10 cellular contexts compared by ENCODE assay signal in the genomic region with DNA sequence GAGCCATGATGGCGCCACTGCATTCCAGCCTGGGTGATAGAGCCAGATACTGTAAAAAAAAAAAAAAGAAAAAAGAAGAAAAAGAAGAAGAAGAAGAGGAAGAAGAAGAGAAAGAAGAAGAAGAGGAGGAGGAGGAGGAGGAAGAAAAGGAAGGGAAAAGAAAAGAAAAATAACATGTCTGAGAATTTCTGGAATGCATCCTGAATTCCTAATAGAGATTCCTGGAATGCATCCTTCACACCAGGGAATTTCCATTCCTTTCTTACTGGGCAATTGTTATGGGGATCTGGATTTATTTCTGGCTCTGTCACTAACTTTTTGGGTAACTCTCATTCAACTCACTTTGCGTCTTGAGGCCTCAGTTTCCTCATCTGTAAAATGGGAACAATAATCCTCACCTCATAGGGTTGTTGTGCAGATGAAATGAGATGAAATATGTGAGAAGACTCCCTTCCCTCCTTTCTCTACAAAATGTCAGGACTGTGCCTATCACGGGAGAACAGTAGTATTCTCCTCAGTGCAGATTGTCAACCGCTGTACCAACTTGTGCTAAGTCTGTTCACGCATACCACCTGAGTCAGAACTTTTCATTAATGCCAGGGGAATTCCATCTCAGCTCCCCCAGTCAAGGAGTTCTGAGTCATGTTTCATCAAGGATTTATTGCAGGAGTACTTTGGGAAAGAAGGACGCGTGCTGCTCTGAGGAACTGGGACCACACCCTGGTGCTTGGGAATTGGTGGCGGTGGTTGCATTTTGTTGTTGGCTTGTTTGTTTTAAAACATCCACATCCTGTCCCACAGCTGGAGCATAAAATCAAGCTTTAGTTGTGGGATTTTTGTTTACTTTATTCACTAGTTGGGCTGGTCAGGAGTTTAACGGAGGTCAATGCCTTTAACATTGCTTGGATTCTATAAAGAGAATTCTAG. TPM values are rescaled to one million over a fixed set of nuclear protein-coding genes. Genes with fewer than 3 reads are reported as not detected.
A peak's percentile ranks its signal among the peaks of the same experiment; 100 is the strongest.
DNase-seq lines count a peak whose midpoint lies in the region; ATAC-seq and TF ChIP-seq lines count a peak whose summit lies in the region.
"Had no signal": no experiment of that assay in that cellular context is flagged by ENCODE, and none has a peak within 500 bp of the region (broad histone marks: within the 10 kb centered on the region; RNA-seq: fewer than 3 reads in every experiment).

No MANE protein-coding gene starts in this region.

- ATAC-seq in gastroesophageal sphincter (peak; percentile 67), GM21447 (IDR thresholded peaks at IDR 0.05; ENCODE audit: unreplicated experiment) (no peak)
- ATAC-seq: activated T-helper 17 cell treated with anti-CD3 and anti-CD28 coated beads, Interleukin-2, amount 50 U/mL, for 72 hours had no signal

- no peaks in the 10 kb centered on the region for H3K4me1 Mint-ChIP-seq in activated T-cell treated with anti-CD3 and anti-CD28 coated beads, Interleukin-2, amount 50 U/mL, for 24 hours (ENCODE audit: low read depth)
- H3K4me1 Mint-ChIP-seq: activated T-helper 17 cell treated with anti-CD3 and anti-CD28 coated beads, Interleukin-2, amount 50 U/mL, for 72 hours had no signal

- 0 out of 2 replicates have a peak overlapping the region, but pooled peaks have one; percentile 1 for H3K4me2 ChIP-seq in SK-N-SH

- no peaks in the 10 kb centered on the region for H3F3A ChIP-seq in SK-N-SH (replicated peaks; ENCODE audit: insufficient read depth)

- CTCF ChIA-PET in SK-N-SH (lab: Yijun Ruan, JAX) = interaction anchor here (1.0 to 1.5 kb wide), 2 partner anchors 39 kb away, joined by 3 to 7 read pairs; no protein-coding TSS in a partner anchor

- no peak overlapping the region for H3K4me3 Mint-ChIP-seq in activated T-cell treated with anti-CD3 and anti-CD28 coated beads, Interleukin-2, amount 50 U/mL, for 24 hours
- H3K4me3 Mint-ChIP-seq: activated T-helper 17 cell treated with anti-CD3 and anti-CD28 coated beads, Interleukin-2, amount 50 U/mL, for 72 hours had no signal

- H3K4me3 ChIP-seq in SK-N-SH (ENCODE audit: low read depth in 2 of 2, low read length in 1 of 2) = no peak overlapping the region
- H3K4me3 ChIP-seq in gastroesophageal sphincter = no peak overlapping the region
- H3K4me3 ChIP-seq in retinal pigment epithelial cell (ENCODE audit: low read length) = no peak overlapping the region
- H3K4me3 ChIP-seq in esophagus squamous epithelium = peak overlapping the region in 1 of 4 donors; percentile 10

- no peaks in the 10 kb centered on the region for H3K36me3 Mint-ChIP-seq in activated T-cell treated with anti-CD3 and anti-CD28 coated beads, Interleukin-2, amount 50 U/mL, for 24 hours (ENCODE audit: low read depth)

- no peaks in the 10 kb centered on the region for H3K9me2 ChIP-seq in SK-N-SH

- POLR2A ChIA-PET in SK-N-SH (lab: Yijun Ruan, JAX) = no interaction called here

- no peaks in the 10 kb centered on the region for H3K79me2 ChIP-seq in SK-N-SH (ENCODE audit: insufficient read depth)

- H3K9me3 Mint-ChIP-seq in activated T-cell treated with anti-CD3 and anti-CD28 coated beads, Interleukin-2, amount 50 U/mL, for 24 hours = no peaks in the 10 kb centered on the region

- H3K36me3 ChIP-seq in SK-N-SH (replicated peaks in 1 of 2; ENCODE audit: control insufficient read depth in 1 of 2, insufficient read depth in 2 of 2, low read length in 1 of 2) = no peaks in the 10 kb centered on the region
- no peaks in the 10 kb centered on the region for H3K36me3 ChIP-seq in gastroesophageal sphincter
- H3K36me3 ChIP-seq in esophagus squamous epithelium = no peaks in the 10 kb centered on the region

- H4K20me1 ChIP-seq in SK-N-SH (ENCODE audit: insufficient read depth) = no peaks in the 10 kb centered on the region

- TF ChIP-seq RAD21 in SK-N-SH (IDR thresholded peaks at IDR 0.05; ENCODE audit: low read length) = no peak

- DNase-seq in EL (peak; percentile 96), SK-N-SH (no peak), retinal pigment epithelial cell (ENCODE audit: low read depth) (peak; percentile 89), esophagus squamous epithelium (lab: John Stamatoyannopoulos, UW) (no peak), DMS114 treated with DMSO at 0.1 percent for 48 hours (lab: John Stamatoyannopoulos, UW; ENCODE audit: unreplicated experiment) (no peak)
- DNase-seq in activated T-cell treated with anti-CD3 and anti-CD28 coated beads, Interleukin-2, amount 50 U/mL, for 24 hours = no peak
- DNase-seq: stimulated activated CD8-positive, alpha-beta memory T cell treated with anti-CD3 and anti-CD28 coated beads, Interleukin-4, amount 100 ng/mL, for 48 hours had no signal

- intact Hi-C loops in esophagus squamous epithelium (cut with DNase I) = no loop called here

- H2AFZ ChIP-seq in SK-N-SH (ENCODE audit: low read depth) = no peak overlapping the region

- TF ChIP-seq EP300 in SK-N-SH (IDR thresholded peaks at IDR 0.05; ENCODE audit: borderline replicate concordance in 1 of 2, low read depth in 1 of 2, low read length in 1 of 2) = no peak; a peak in 1 of 4 replicates
- no peak for TF ChIP-seq EP300 in gastroesophageal sphincter (IDR thresholded peaks at IDR 0.05)

- peaks cover 3% of the 10 kb centered on the region for H3K27me3 Mint-ChIP-seq in activated T-cell treated with anti-CD3 and anti-CD28 coated beads, Interleukin-2, amount 50 U/mL, for 24 hours
- H3K27me3 Mint-ChIP-seq: activated T-helper 17 cell treated with anti-CD3 and anti-CD28 coated beads, Interleukin-2, amount 50 U/mL, for 72 hours had no signal

- no peak overlapping the region; the same call in 1 of the 2 replicates for H3K9ac ChIP-seq in SK-N-SH

- no peaks in the 10 kb centered on the region for H3K27me3 ChIP-seq in SK-N-SH (ENCODE audit: insufficient read depth)
- no peaks in the 10 kb centered on the region for H3K27me3 ChIP-seq in gastroesophageal sphincter
- H3K27me3 ChIP-seq in esophagus squamous epithelium = no peaks in the 10 kb centered on the region

- H3K27ac Mint-ChIP-seq in activated T-cell treated with anti-CD3 and anti-CD28 coated beads, Interleukin-2, amount 50 U/mL, for 24 hours = no peak overlapping the region
- H3K27ac Mint-ChIP-seq: activated T-helper 17 cell treated with anti-CD3 and anti-CD28 coated beads, Interleukin-2, amount 50 U/mL, for 72 hours had no signal

- H3K9me3 ChIP-seq in SK-N-SH (no peaks in the 10 kb centered on the region), gastroesophageal sphincter (no peaks in the 10 kb centered on the region), esophagus squamous epithelium (peaks cover 0 to 4% (median 0%) of the 10 kb centered on the region in 3 donors)

- H3K4me1 ChIP-seq in SK-N-SH (ENCODE audit: control insufficient read depth in 1 of 2, insufficient read depth in 2 of 2, low read depth in 1 of 2, low read length in 1 of 2) (peaks cover 0 to 3% of the 10 kb centered on the region in 2 experiments; a peak in 2 of 4 replicates), gastroesophageal sphincter (peaks cover 0 to 7% (median 0%) of the 10 kb centered on the region in 3 donors), esophagus squamous epithelium (peaks cover 0 to 30% (median 12%) of the 10 kb centered on the region in 3 donors)

- no peak for TF ChIP-seq POLR2A in gastroesophageal sphincter (IDR thresholded peaks at IDR 0.05)
- no peak for TF ChIP-seq POLR2A in esophagus squamous epithelium (IDR thresholded peaks at IDR 0.05)

- H3K27ac ChIP-seq in SK-N-SH (ENCODE audit: low read depth in 2 of 2, low read length in 1 of 2) (peak overlapping the region in 1 of 2 experiments; percentile 21; a peak in 2 of 4 replicates), gastroesophageal sphincter (no peak overlapping the region), esophagus squamous epithelium (peak overlapping the region in 2 of 4 donors; percentile 25 to 63)

- WGBS in SK-N-SH (ENCODE audit: low lambda C conversion rate) = 58% methylated on average over 9 of the region's 9 CpGs
- WGBS in gastroesophageal sphincter (ENCODE audit: low coverage in 1 of 2), 2 donors = 46 to 68% methylated on average over 5 to 9 of the region's 9 CpGs
- 27 to 42% methylated on average over 9 of the region's 9 CpGs for WGBS in esophagus squamous epithelium, 2 donors

- TF ChIP-seq CTCF in SK-N-SH (IDR thresholded peaks at IDR 0.05) (no peak), gastroesophageal sphincter (IDR thresholded peaks at IDR 0.05) (no peak), retinal pigment epithelial cell (conservative IDR thresholded peaks at IDR 0.05; ENCODE audit: low read depth, low read length) (no peak), esophagus squamous epithelium (IDR thresholded peaks at IDR 0.05) (no peak)

TF ChIP-seq in SK-N-SH, 30 proteins besides CTCF, POLR2A, EP300 and RAD21:
- TF ChIP-seq FOSL2 (IDR thresholded peaks at IDR 0.05; ENCODE audit: borderline replicate concordance, low read depth) (peak; percentile 72), TAF1 (IDR thresholded peaks at IDR 0.05; ENCODE audit: borderline replicate concordance, low read depth, low read length) (no peak), NFIC (IDR thresholded peaks at IDR 0.05; ENCODE audit: borderline replicate concordance) (peak; percentile 22; the same call in 1 of the 2 replicates), YY1 (IDR thresholded peaks at IDR 0.05; ENCODE audit: low read depth) (no peak), TCF12 (IDR thresholded peaks at IDR 0.05) (no peak; the same call in 1 of the 2 replicates), RXRA (IDR thresholded peaks at IDR 0.05; ENCODE audit: borderline replicate concordance, low read depth) (no peak), JUND (IDR thresholded peaks at IDR 0.05) (peak; percentile 53), TEAD4 (IDR thresholded peaks at IDR 0.05; ENCODE audit: borderline replicate concordance, insufficient read depth) (0 out of 2 replicates have a peak, but pooled peaks have one; percentile 15)
- TF ChIP-seq, protein P1, sequence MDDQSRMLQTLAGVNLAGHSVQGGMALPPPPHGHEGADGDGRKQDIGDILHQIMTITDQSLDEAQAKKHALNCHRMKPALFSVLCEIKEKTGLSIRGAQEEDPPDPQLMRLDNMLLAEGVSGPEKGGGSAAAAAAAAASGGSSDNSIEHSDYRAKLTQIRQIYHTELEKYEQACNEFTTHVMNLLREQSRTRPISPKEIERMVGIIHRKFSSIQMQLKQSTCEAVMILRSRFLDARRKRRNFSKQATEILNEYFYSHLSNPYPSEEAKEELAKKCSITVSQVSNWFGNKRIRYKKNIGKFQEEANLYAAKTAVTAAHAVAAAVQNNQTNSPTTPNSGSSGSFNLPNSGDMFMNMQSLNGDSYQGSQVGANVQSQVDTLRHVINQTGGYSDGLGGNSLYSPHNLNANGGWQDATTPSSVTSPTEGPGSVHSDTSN (IDR thresholded peaks at IDR 0.05) = peak; percentile 82
TF ChIP-seq in SK-N-SH: peak in this region for 5.

RNA-seq across cellular contexts. Expression of a gene that starts 42.4 kb away (rescaled TPM):
- 4.0 and 5.5 TPM in 2 replicates for polyA plus RNA-seq in SK-N-SH (2012; rRNA removed)
- 6.1 and 6.7 TPM in 2 replicates for polyA plus RNA-seq in SK-N-SH (2012; cell fraction: cytosol; rRNA removed)
- polyA plus RNA-seq in SK-N-SH (2012; cell fraction: nucleus; rRNA removed) = 3.8 and 5.0 TPM in 2 replicates
- total RNA-seq in gastroesophageal sphincter (10 to 100 TPM in 2 of 4 donors, 1 to 10 TPM in 2; 5.0 to 38.0 (median 8.3) TPM), esophagus squamous epithelium (10 to 100 TPM in 1 of 4 donors, 1 to 10 TPM in 3; 6.6 to 15.3 (median 9.4) TPM)

Comparison
In these comparisons a context has a peak if more than half of its experiments do, and no peak if none do; other contexts are left out.
1. DNase-seq: peak in EL (single experiment) and retinal pigment epithelial cell (single experiment); none in SK-N-SH (single experiment), esophagus squamous epithelium (single experiment), activated T-cell treated with anti-CD3 and anti-CD28 coated beads, Interleukin-2, amount 50 U/mL, for 24 hours (single experiment) and DMS114 treated with DMSO at 0.1 percent for 48 hours (single experiment).